9 cellular contexts compared by ENCODE assay signal in genomic region chr19:44755219-44755618, GRCh38. TPM values are rescaled to one million over a fixed set of nuclear protein-coding genes. Genes with fewer than 3 reads are reported as not detected.
DNase-seq lines count a peak whose midpoint lies in the region; ATAC-seq and TF ChIP-seq lines count a peak whose summit lies in the region.
"Had no signal": no experiment of that assay in that cellular context is flagged by ENCODE, and none has a peak within 500 bp of the region (broad histone marks: within the 10 kb centered on the region; RNA-seq: fewer than 3 reads in every experiment).

No MANE protein-coding gene starts in this region.

- no peak for ATAC-seq in activated T-cell treated with anti-CD3 and anti-CD28 coated beads, Interleukin-2, amount 50 U/mL, for 72 hours (replicated peaks in 1 of 2)
- ATAC-seq in lung (ENCODE audit: insufficient read depth, low FRiP score) (no peak), thoracic aorta (ENCODE audit: insufficient number of reproducible peaks, low FRiP score, low read depth) (no peak)

- H3K27me3 ChIP-seq in lung (ENCODE audit: control insufficient read depth, insufficient read depth) (no peaks in the 10 kb centered on the region), thoracic aorta (replicated peaks; ENCODE audit: insufficient read depth) (no peaks in the 10 kb centered on the region)

- no peaks in the 10 kb centered on the region for H3K9me3 ChIP-seq in lung (ENCODE audit: control insufficient read depth in 2 of 2, insufficient read depth in 1 of 2, low read length in 1 of 2)
- H3K9me3 ChIP-seq in thoracic aorta, result no peaks in the 10 kb centered on the region

- peaks cover 68% of the 10 kb centered on the region for H3K4me1 Mint-ChIP-seq in activated T-cell treated with anti-CD3 and anti-CD28 coated beads, Interleukin-2, amount 50 U/mL, for 72 hours (ENCODE audit: low read depth)
- H3K4me1 Mint-ChIP-seq in activated naive CD8-positive, alpha-beta T cell (ENCODE audit: low read depth), result peaks cover 54% of the 10 kb centered on the region

- H3K4me1 ChIP-seq in lung (ENCODE audit: control insufficient read depth in 2 of 2, insufficient read depth in 2 of 2, low read length in 2 of 2), result peaks cover 28 to 41% of the 10 kb centered on the region in 2 donors
- H3K4me1 ChIP-seq in thoracic aorta (ENCODE audit: control insufficient read depth in 1 of 2, low read depth in 2 of 2), result peaks cover 53 to 78% of the 10 kb centered on the region in 2 donors

- H3K9me3 Mint-ChIP-seq in activated T-cell treated with anti-CD3 and anti-CD28 coated beads, Interleukin-2, amount 50 U/mL, for 72 hours, result no peaks in the 10 kb centered on the region
- no peaks in the 10 kb centered on the region for H3K9me3 Mint-ChIP-seq in activated naive CD8-positive, alpha-beta T cell (ENCODE audit: low read depth)

- WGBS in lung, 2 donors, result 57 to 74% methylated on average over 4 of the region's 4 CpGs

- peak overlapping the region; percentile 87 to 95 for H3K27ac ChIP-seq in lung (ENCODE audit: low read depth in 1 of 2, low read length in 1 of 2)
- peak overlapping the region; percentile 16 to 92 for H3K27ac ChIP-seq in thoracic aorta

- peaks cover 37 to 50% of the 10 kb centered on the region in 2 donors for H3K36me3 Mint-ChIP-seq in activated T-cell treated with anti-CD3 and anti-CD28 coated beads, Interleukin-2, amount 50 U/mL, for 72 hours (ENCODE audit: insufficient read depth in 2 of 2)
- H3K36me3 Mint-ChIP-seq in activated naive CD8-positive, alpha-beta T cell, result peaks cover 5% of the 10 kb centered on the region

- TF ChIP-seq CTCF in lung (IDR thresholded peaks at IDR 0.05; ENCODE audit: control extremely low read depth, extremely low read depth), result no peak
- no peak for TF ChIP-seq CTCF in thoracic aorta (IDR thresholded peaks at IDR 0.05)

- peak overlapping the region; percentile 98 to 99 for H3K4me3 Mint-ChIP-seq in activated T-cell treated with anti-CD3 and anti-CD28 coated beads, Interleukin-2, amount 50 U/mL, for 72 hours
- peak overlapping the region; percentile 91 for H3K4me3 Mint-ChIP-seq in activated naive CD8-positive, alpha-beta T cell

- H3K27ac Mint-ChIP-seq in activated T-cell treated with anti-CD3 and anti-CD28 coated beads, Interleukin-2, amount 50 U/mL, for 72 hours, result peak overlapping the region; percentile 99
- peak overlapping the region; percentile 92 for H3K27ac Mint-ChIP-seq in activated naive CD8-positive, alpha-beta T cell

- H3K27me3 Mint-ChIP-seq in activated T-cell treated with anti-CD3 and anti-CD28 coated beads, Interleukin-2, amount 50 U/mL, for 72 hours (ENCODE audit: low read depth), result no peaks in the 10 kb centered on the region
- H3K27me3 Mint-ChIP-seq in activated naive CD8-positive, alpha-beta T cell, result no peaks in the 10 kb centered on the region

- H3K4me3 ChIP-seq in lung, result no peak overlapping the region
- peak overlapping the region; percentile 82 for H3K4me3 ChIP-seq in thoracic aorta

- no peak for DNase-seq in activated T-cell treated with anti-CD3 and anti-CD28 coated beads, Interleukin-2, amount 50 U/mL, for 72 hours
- DNase-seq in activated T-cell treated with anti-CD3 and anti-CD28 coated beads, Interleukin-2, amount 50 U/mL, for 48 hours, result no peak
- DNase-seq in lung (ENCODE audit: low spot score) (no peak), thoracic aorta (ENCODE audit: low spot score) (no peak), NCI-H2081 (lab: John Stamatoyannopoulos, UW) (no peak), NCI-H526 treated with DMSO at 0.1 percent for 48 hours (lab: John Stamatoyannopoulos, UW) (no peak), GM19240 (ENCODE audit: insufficient read length, low spot score) (no peak)
- DNase-seq: NCI-H446 had no signal

- H3K36me3 ChIP-seq in lung (ENCODE audit: control insufficient read depth in 2 of 2, insufficient read depth in 2 of 2, low read length in 2 of 2) (peaks cover 0 to 44% of the 10 kb centered on the region in 2 donors), thoracic aorta (peaks cover 11% of the 10 kb centered on the region)

RNA-seq across cellular contexts. Expression of gene BCL3, which starts 6.7 kb away (rescaled TPM):
- 100 to 1,000 TPM; 192 to 208 TPM for total RNA-seq in activated T-cell treated with anti-CD3 and anti-CD28 coated beads, Interleukin-2, amount 50 U/mL, for 72 hours
- total RNA-seq in lung (10 to 100 TPM; 17.6 to 63.8 TPM), thoracic aorta (10 to 100 TPM; 43.1 to 77.9 TPM)
- 100 to 1,000 TPM in 1 of 2 donors, 10 to 100 TPM in 1; 63.7 to 233 TPM for polyA plus RNA-seq in lung

RNA-seq across cellular contexts. Expression of gene CBLC, which starts 22.5 kb away (rescaled TPM):
- not detected for total RNA-seq in activated T-cell treated with anti-CD3 and anti-CD28 coated beads, Interleukin-2, amount 50 U/mL, for 72 hours
- total RNA-seq in lung (1 to 10 TPM; 4.8 to 5.5 TPM), thoracic aorta (under 1 TPM in 1 of 2 donors, not detected in 1; 0.42 TPM)
- polyA plus RNA-seq in lung, result 1 to 10 TPM; 4.0 to 5.3 TPM

RNA-seq across cellular contexts. Expression of gene BCAM, which starts 53.7 kb away (rescaled TPM):
- total RNA-seq in activated T-cell treated with anti-CD3 and anti-CD28 coated beads, Interleukin-2, amount 50 U/mL, for 72 hours, result under 1 TPM in 1 of 2 donors, not detected in 1; 0.21 TPM
- 100 to 1,000 TPM; 168 to 225 TPM for total RNA-seq in lung
- 100 to 1,000 TPM in 1 of 2 donors, 10 to 100 TPM in 1; 59.2 to 202 TPM for polyA plus RNA-seq in lung
- 100 to 1,000 TPM in 1 of 2 donors, 10 to 100 TPM in 1; 77.7 to 178 TPM for total RNA-seq in thoracic aorta

RNA-seq across cellular contexts. Expression of gene CEACAM16, which starts 56.3 kb away (rescaled TPM):
- not detected for total RNA-seq in activated T-cell treated with anti-CD3 and anti-CD28 coated beads, Interleukin-2, amount 50 U/mL, for 72 hours
- total RNA-seq in lung (under 1 TPM in 1 of 2 donors, not detected in 1; 0.26 TPM), thoracic aorta (not detected)
- polyA plus RNA-seq in lung, result not detected

Comparison
In these comparisons a context has a peak if more than half of its experiments do, and no peak if none do; other contexts are left out.
1. RNA of gene CBLC, which starts 22.5 kb away (total RNA-seq): 4.8 to 5.5 TPM in lung; 0.42 TPM in thoracic aorta and not detected in activated T-cell treated with anti-CD3 and anti-CD28 coated beads, Interleukin-2, amount 50 U/mL, for 72 hours; every median in the first group is over 4 times any median in the second.
2. RNA of gene BCAM, which starts 53.7 kb away (total RNA-seq): 168 to 225 TPM in lung and 77.7 to 178 TPM in thoracic aorta; 0.21 TPM in activated T-cell treated with anti-CD3 and anti-CD28 coated beads, Interleukin-2, amount 50 U/mL, for 72 hours; every median in the first group is over 10 times any median in the second.